ENCODE assay signal across 10 cellular contexts in the genomic region with DNA sequence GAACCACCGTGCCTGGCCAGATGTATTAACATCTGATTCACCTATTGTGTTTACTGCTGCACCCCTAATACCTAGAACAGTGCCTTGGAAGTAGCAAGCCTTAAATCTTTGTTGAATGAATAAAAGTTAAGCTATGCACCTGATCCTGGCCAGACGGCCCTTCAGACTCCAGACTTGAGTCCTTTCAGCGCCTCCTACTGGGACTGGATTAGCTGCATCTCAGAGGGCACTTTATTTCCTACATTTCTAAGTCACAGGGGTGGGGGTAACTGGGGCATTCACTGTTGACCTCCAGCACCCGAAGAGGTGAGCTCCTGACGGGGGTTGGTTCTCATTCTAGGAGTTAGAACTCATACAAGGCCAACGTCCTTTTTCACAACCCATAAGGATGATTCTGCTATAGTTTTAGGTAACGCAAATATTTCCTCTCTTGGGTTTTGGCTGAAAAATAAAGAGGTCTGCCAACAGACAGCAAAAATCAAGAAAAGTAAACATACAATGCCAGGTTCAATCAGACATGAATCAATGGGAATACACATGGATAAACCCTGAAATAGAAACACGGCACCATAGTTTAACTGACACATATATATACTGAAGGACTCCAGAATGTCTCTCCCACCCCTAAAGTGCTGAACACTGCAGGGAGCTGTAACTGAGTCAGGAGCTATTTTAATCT. TPM values are rescaled to one million over a fixed set of nuclear protein-coding genes. Genes with fewer than 3 reads are reported as not detected.
A peak's percentile ranks its signal among the peaks of the same experiment; 100 is the strongest.
DNase-seq lines count a peak whose midpoint lies in the region; TF ChIP-seq lines count a peak whose summit lies in the region.
"Had no signal": no experiment of that assay in that cellular context is flagged by ENCODE, and none has a peak within 500 bp of the region (broad histone marks: within the 10 kb centered on the region; RNA-seq: fewer than 3 reads in every experiment).

No MANE protein-coding gene starts in this region.

- H3K27ac Mint-ChIP-seq in mesothelial cell of epicardium: no peak overlapping the region
- H3K27ac Mint-ChIP-seq: activated naive CD8-positive, alpha-beta T cell treated with anti-CD3 and anti-CD28 coated beads, Interleukin-2, amount 10 ng/mL, durations not matched to agents 7 days and 5 days had no signal

- DNase-seq in SIG-M5 treated with dmso at 0.1 percent for 504 hours (lab: John Stamatoyannopoulos, UW; ENCODE audit: unreplicated experiment) (peak; percentile 5), SIG-M5 (lab: John Stamatoyannopoulos, UW) (no peak), UCSD-AML1 (lab: John Stamatoyannopoulos, UW; ENCODE audit: unreplicated experiment) (peak; percentile 25), iPS DF 6.9 (ENCODE audit: low read depth, low spot score) (peak; percentile 70), transverse colon (peak; percentile 20), NCI-H2029 treated with DMSO at 0.1 percent for 48 hours (lab: John Stamatoyannopoulos, UW) (no peak), mesothelial cell of epicardium (ENCODE audit: low spot score in 2 of 2, unreplicated experiment in 2 of 2) (no peak), NCI-H187 treated with DMSO at 0.1 percent for 48 hours (lab: John Stamatoyannopoulos, UW) (no peak)
- DNase-seq: activated naive CD8-positive, alpha-beta T cell treated with anti-CD3 and anti-CD28 coated beads, Interleukin-2, amount 10 ng/mL, durations not matched to agents 7 days and 5 days had no signal

- H3K9me3 Mint-ChIP-seq in mesothelial cell of epicardium: no peaks in the 10 kb centered on the region
- H3K9me3 Mint-ChIP-seq: activated naive CD8-positive, alpha-beta T cell treated with anti-CD3 and anti-CD28 coated beads, Interleukin-2, amount 10 ng/mL, durations not matched to agents 7 days and 5 days had no signal

- peaks cover 13% of the 10 kb centered on the region for H3K36me3 ChIP-seq in iPS DF 6.9 (ENCODE audit: control insufficient read depth, insufficient read depth, low read length)
- peaks cover 0 to 22% (median 8%) of the 10 kb centered on the region in 4 donors for H3K36me3 ChIP-seq in transverse colon

- intact Hi-C loops in transverse colon (cut with DNase I; ENCODE audit: low total_unique reads): loop anchor here (5.0 to 10.0 kb wide), 2 partner anchors 50 to 127 kb away; partner anchors contain the start of gene DLG5

- H3K27ac ChIP-seq in iPS DF 6.9 (ENCODE audit: low read length) (no peak overlapping the region), transverse colon (peak overlapping the region; percentile 75 to 81 (median 78))

- H3K27me3 ChIP-seq in iPS DF 6.9 (ENCODE audit: control insufficient read depth, insufficient read depth, low read length): no peaks in the 10 kb centered on the region
- no peaks in the 10 kb centered on the region for H3K27me3 ChIP-seq in transverse colon

- no peak for TF ChIP-seq POLR2A in transverse colon (IDR thresholded peaks at IDR 0.05)

- no peak for TF ChIP-seq EP300 in transverse colon (IDR thresholded peaks at IDR 0.05; ENCODE audit: low read depth)

- H3K9me3 ChIP-seq in iPS DF 6.9 (ENCODE audit: control insufficient read depth, insufficient read depth, low read length) (no peaks in the 10 kb centered on the region), transverse colon (no peaks in the 10 kb centered on the region)
- H3K9me3 ChIP-seq: Caco-2 had no signal

- no peaks in the 10 kb centered on the region for H3K27me3 Mint-ChIP-seq in mesothelial cell of epicardium (ENCODE audit: low read depth)
- H3K27me3 Mint-ChIP-seq: activated naive CD8-positive, alpha-beta T cell treated with anti-CD3 and anti-CD28 coated beads, Interleukin-2, amount 10 ng/mL, durations not matched to agents 7 days and 5 days had no signal

- peaks cover 4% of the 10 kb centered on the region for H3K4me1 Mint-ChIP-seq in mesothelial cell of epicardium

- H3K4me1 ChIP-seq in iPS DF 6.9 (ENCODE audit: control insufficient read depth, insufficient read depth, low read length): 0 out of 2 replicates have a peak, but pooled peaks cover 3% of the 10 kb centered on the region
- H3K4me1 ChIP-seq in transverse colon: peaks cover 0 to 19% (median 7%) of the 10 kb centered on the region in 4 donors

- H3K4me3 ChIP-seq in iPS DF 6.9 (ENCODE audit: low read length) (no peak overlapping the region), transverse colon (no peak overlapping the region)

- H3K36me3 Mint-ChIP-seq in mesothelial cell of epicardium: peaks cover 9% of the 10 kb centered on the region

- peak; percentile 11 to 28 (median 21) for TF ChIP-seq CTCF in transverse colon (IDR thresholded peaks at IDR 0.05)
- TF ChIP-seq CTCF in mesothelial cell of epicardium (IDR thresholded peaks at IDR 0.05; ENCODE audit: unreplicated experiment): no peak

- no CpG with 5 or more reads among the region's 8 CpGs for WGBS in iPS DF 6.9 (ENCODE audit: insufficient coverage, insufficient read length)
- 57 to 75% methylated on average over 4 to 8 of the region's 8 CpGs for WGBS in transverse colon (ENCODE audit: low coverage in 1 of 2), 2 donors

- H3K4me3 Mint-ChIP-seq in mesothelial cell of epicardium: no peak overlapping the region
- H3K4me3 Mint-ChIP-seq: activated naive CD8-positive, alpha-beta T cell treated with anti-CD3 and anti-CD28 coated beads, Interleukin-2, amount 10 ng/mL, durations not matched to agents 7 days and 5 days had no signal

- in situ Hi-C loops in transverse colon (cut with MboI; ENCODE audit: low pct_ligation_motif_present in 1 of 4, low pct_unique_long_range_greater_than_20kb in 1 of 4, low sequenced_read_pairs in 3 of 4): loop anchor here in 2 of 4 donors (25.0 kb wide), 2 partner anchors 112 to 137 kb away; no protein-coding TSS in a partner anchor

RNA-seq across cellular contexts. Expression of gene DLG5, which starts 48.0 kb away (rescaled TPM):
- 10 to 100 TPM; 31.4 to 90.1 (median 44.6) TPM for total RNA-seq in transverse colon
- total RNA-seq in mesothelial cell of epicardium: 79.8 to 82.2 TPM (median 80.2 TPM) in 3 replicates

RNA-seq across cellular contexts. Expression of gene POLR3A, which starts 54.8 kb away (rescaled TPM):
- total RNA-seq in transverse colon (10 to 100 TPM in 3 of 4 donors, 1 to 10 TPM in 1; 8.0 to 16.8 (median 13.1) TPM), mesothelial cell of epicardium (23.7 to 24.5 TPM (median 23.9 TPM) in 3 replicates)

RNA-seq across cellular contexts. Expression of gene RPS24, which starts 59.1 kb away (rescaled TPM):
- total RNA-seq in transverse colon (1,000 to 10,000 TPM in 3 of 4 donors, 100 to 1,000 TPM in 1; 562 to 2,370 (median 1,752) TPM), mesothelial cell of epicardium (1,414 to 1,482 TPM (median 1,481 TPM) in 3 replicates)

Comparison
In these comparisons a context has a peak if more than half of its experiments do, and no peak if none do; other contexts are left out.
1. DNase-seq: peak in SIG-M5 treated with dmso at 0.1 percent for 504 hours (single experiment), UCSD-AML1 (single experiment), iPS DF 6.9 (single experiment) and transverse colon (single experiment); none in SIG-M5 (single experiment), NCI-H2029 treated with DMSO at 0.1 percent for 48 hours (single experiment), mesothelial cell of epicardium (0 of 2) and NCI-H187 treated with DMSO at 0.1 percent for 48 hours (single experiment).